Comparison of ENCODE assay signal across 24 cellular contexts in genomic region chr12:12115531-12115930, GRCh38. TPM values are rescaled to one million over a fixed set of nuclear protein-coding genes. Genes with fewer than 3 reads are reported as not detected.
"Had no signal": no experiment of that assay in that cellular context is flagged by ENCODE, and none has a peak within 500 bp of the region (broad histone marks: within the 10 kb centered on the region; RNA-seq: fewer than 3 reads in every experiment).

No MANE protein-coding gene starts in this region.

- H3K9me3 ChIP-seq: colonic mucosa, mucosa of descending colon, prostate gland, suprapubic skin, tibial nerve had no signal

- H3K9me3 Mint-ChIP-seq: activated B cell treated with CpG ODN at 0.5 μM for 24 hours; activated naive CD8-positive, alpha-beta T cell treated with anti-CD3 and anti-CD28 coated beads, Interleukin-2, amount 50 U/mL, for 24 hours; stimulated activated naive CD8-positive, alpha-beta T cell treated with anti-CD3 and anti-CD28 coated beads, Interleukin-15, amount 100 ng/mL, for 72 hours had no signal

- H3K36me3 ChIP-seq: brain microvascular endothelial cell, colonic mucosa, prostate gland had no signal

- H3K27me3 ChIP-seq: brain microvascular endothelial cell, colonic mucosa, hepatocyte, suprapubic skin, tibial nerve had no signal

- ATAC-seq: activated CD4-positive, alpha-beta T cell treated with anti-CD3 and anti-CD28 coated beads for 36 hours; activated naive CD8-positive, alpha-beta T cell treated with anti-CD3 and anti-CD28 coated beads, Interleukin-2, amount 50 U/mL, for 24 hours; activated T-cell treated with anti-CD3 and anti-CD28 coated beads, Interleukin-2, amount 50 U/mL, for 72 hours; mucosa of descending colon; right cardiac atrium; SK-N-SH treated with all-trans-retinoic acid at 6 μM for 48 hours; stimulated activated naive CD8-positive, alpha-beta T cell treated with anti-CD3 and anti-CD28 coated beads, Interleukin-15, amount 100 ng/mL, for 72 hours had no signal

- H3K4me2 ChIP-seq: hepatocyte had no signal

- DNase-seq: activated B cell treated with CpG ODN at 0.5 μM for 24 hours; activated CD4-positive, alpha-beta memory T cell treated with anti-CD3 and anti-CD28 coated beads, Interleukin-2, amount 10 ng/mL, durations not matched to agents 7 days and 5 days; activated CD4-positive, alpha-beta T cell treated with anti-CD3 and anti-CD28 coated beads for 36 hours; activated effector memory CD4-positive, alpha-beta T cell treated with anti-CD3 and anti-CD28 coated beads, Interleukin-2, amount 50 U/mL, for 16 hours; activated naive CD4-positive, alpha-beta T cell treated with anti-CD3 and anti-CD28 coated beads, Interleukin-2, amount 50 U/mL, for 16 hours; activated naive CD8-positive, alpha-beta T cell treated with anti-CD3 and anti-CD28 coated beads, Interleukin-2, amount 50 U/mL, for 24 hours; activated T-cell treated with anti-CD3 and anti-CD28 coated beads, Interleukin-2, amount 50 U/mL, for 72 hours; brain microvascular endothelial cell; central memory CD4-positive, alpha-beta T cell; colonic mucosa; mesenchymal stem cell; mucosa of descending colon; right cardiac atrium; stimulated activated CD4-positive, alpha-beta T cell treated with anti-CD3 and anti-CD28 coated beads, Interleukin-1b, Interleukin-23, amount 100 ng/mL, for 48 hours; stimulated activated naive CD8-positive, alpha-beta T cell treated with anti-CD3 and anti-CD28 coated beads, Interleukin-15, amount 100 ng/mL, for 72 hours had no signal

- H3K4me1 Mint-ChIP-seq: activated B cell treated with CpG ODN at 0.5 μM for 24 hours; activated CD4-positive, alpha-beta memory T cell treated with anti-CD3 and anti-CD28 coated beads, Interleukin-2, amount 10 ng/mL, durations not matched to agents 7 days and 5 days; activated CD4-positive, alpha-beta T cell treated with anti-CD3 and anti-CD28 coated beads for 36 hours; activated naive CD8-positive, alpha-beta T cell treated with anti-CD3 and anti-CD28 coated beads, Interleukin-2, amount 50 U/mL, for 24 hours; stimulated activated naive CD8-positive, alpha-beta T cell treated with anti-CD3 and anti-CD28 coated beads, Interleukin-15, amount 100 ng/mL, for 72 hours had no signal

- H3K79me2 ChIP-seq: hepatocyte had no signal

- H3K27ac ChIP-seq: brain microvascular endothelial cell, colonic mucosa, hepatocyte, prostate gland, suprapubic skin, tibial nerve had no signal

- H3K27me3 Mint-ChIP-seq: activated CD4-positive, alpha-beta T cell treated with anti-CD3 and anti-CD28 coated beads for 36 hours; activated naive CD8-positive, alpha-beta T cell treated with anti-CD3 and anti-CD28 coated beads, Interleukin-2, amount 50 U/mL, for 24 hours; stimulated activated naive CD8-positive, alpha-beta T cell treated with anti-CD3 and anti-CD28 coated beads, Interleukin-15, amount 100 ng/mL, for 72 hours had no signal

- H3K4me1 ChIP-seq: colonic mucosa, prostate gland, suprapubic skin, tibial nerve had no signal

- H3K4me3 ChIP-seq: colonic mucosa, hepatocyte, mucosa of descending colon, prostate gland, suprapubic skin, tibial nerve had no signal

- H3K27ac Mint-ChIP-seq: activated B cell treated with CpG ODN at 0.5 μM for 24 hours; activated CD4-positive, alpha-beta memory T cell treated with anti-CD3 and anti-CD28 coated beads, Interleukin-2, amount 10 ng/mL, durations not matched to agents 7 days and 5 days; activated CD4-positive, alpha-beta T cell treated with anti-CD3 and anti-CD28 coated beads for 36 hours; activated naive CD8-positive, alpha-beta T cell treated with anti-CD3 and anti-CD28 coated beads, Interleukin-2, amount 50 U/mL, for 24 hours; activated T-cell treated with anti-CD3 and anti-CD28 coated beads, Interleukin-2, amount 50 U/mL, for 72 hours; stimulated activated naive CD8-positive, alpha-beta T cell treated with anti-CD3 and anti-CD28 coated beads, Interleukin-15, amount 100 ng/mL, for 72 hours had no signal

- H3K4me3 Mint-ChIP-seq: activated B cell treated with CpG ODN at 0.5 μM for 24 hours; activated CD4-positive, alpha-beta memory T cell treated with anti-CD3 and anti-CD28 coated beads, Interleukin-2, amount 10 ng/mL, durations not matched to agents 7 days and 5 days; activated CD4-positive, alpha-beta T cell treated with anti-CD3 and anti-CD28 coated beads for 36 hours; activated naive CD8-positive, alpha-beta T cell treated with anti-CD3 and anti-CD28 coated beads, Interleukin-2, amount 50 U/mL, for 24 hours; activated T-cell treated with anti-CD3 and anti-CD28 coated beads, Interleukin-2, amount 50 U/mL, for 72 hours; stimulated activated naive CD8-positive, alpha-beta T cell treated with anti-CD3 and anti-CD28 coated beads, Interleukin-15, amount 100 ng/mL, for 72 hours had no signal

- H2AFZ ChIP-seq: hepatocyte had no signal

RNA-seq across cellular contexts. Expression of gene BCL2L14, which starts 44.8 kb away (rescaled TPM):
- total RNA-seq: activated B cell treated with CpG ODN at 0.5 μM for 24 hours, epithelial cell of proximal tubule, fibroblast of villous mesenchyme, glomerular endothelial cell, right cardiac atrium, suprapubic skin, tibial nerve had no signal
- polyA plus RNA-seq: neural cell, right cardiac atrium had no signal
